In the genomic region with DNA sequence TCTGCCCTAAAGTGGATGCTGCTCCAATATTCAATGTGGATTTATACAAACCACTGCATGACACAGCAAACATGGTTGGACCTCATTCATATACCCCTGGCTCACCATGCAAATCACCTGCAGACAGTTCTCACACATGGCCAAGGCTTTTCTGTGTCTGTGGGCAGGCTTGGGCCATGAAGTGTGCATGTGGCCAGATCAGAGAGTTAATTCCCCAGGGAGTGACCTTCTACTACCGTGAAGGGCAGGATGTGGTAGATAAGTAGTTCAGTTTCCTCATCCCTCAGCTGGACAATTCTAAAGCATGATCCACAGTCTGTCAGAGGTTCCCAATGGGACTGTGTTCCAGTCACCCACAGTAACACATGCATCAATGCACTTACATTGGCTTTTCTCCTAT, we compare ENCODE assay signal across 14 cellular contexts.
"Had no signal": no experiment of that assay in that cellular context is flagged by ENCODE, and none has a peak within 500 bp of the region (broad histone marks: within the 10 kb centered on the region; RNA-seq: fewer than 3 reads in every experiment).

No MANE protein-coding gene starts in this region.

- FAIRE-seq: colon, endometrium, islet of Langerhans had no signal

- H3K4me3 ChIP-seq: lung, prostate gland, skin epidermis, suprapubic skin had no signal

- DNase-seq: activated CD4-positive, alpha-beta T cell treated with anti-CD3 and anti-CD28 coated beads for 4 hours; activated CD8-positive, alpha-beta T cell treated with anti-CD3 and anti-CD28 coated beads for 36 hours; activated effector memory CD4-positive, alpha-beta T cell treated with Interleukin-2 at 50 U/mL for 16 hours; activated T-cell treated with anti-CD3 and anti-CD28 coated beads, Interleukin-2, amount 50 U/mL, for 4 hours; midbrain; right cardiac atrium; stimulated activated CD4-positive, alpha-beta T cell treated with anti-CD3 and anti-CD28 coated beads, Interleukin-4, amount 100 ng/mL, for 24 hours had no signal

- H3K36me3 ChIP-seq: prostate gland, suprapubic skin had no signal

- H3K9me3 ChIP-seq: prostate gland, suprapubic skin had no signal

- ATAC-seq: activated CD8-positive, alpha-beta T cell treated with anti-CD3 and anti-CD28 coated beads for 36 hours; activated T-cell treated with anti-CD3 and anti-CD28 coated beads, Interleukin-2, amount 50 U/mL, for 4 hours; right cardiac atrium had no signal

- H3K27me3 ChIP-seq: suprapubic skin had no signal

- H3K4me1 ChIP-seq: prostate gland, suprapubic skin had no signal

- H3K27ac ChIP-seq: prostate gland, skin epidermis, suprapubic skin had no signal
